1 cellular context compared by ENCODE assay signal in the genomic region with DNA sequence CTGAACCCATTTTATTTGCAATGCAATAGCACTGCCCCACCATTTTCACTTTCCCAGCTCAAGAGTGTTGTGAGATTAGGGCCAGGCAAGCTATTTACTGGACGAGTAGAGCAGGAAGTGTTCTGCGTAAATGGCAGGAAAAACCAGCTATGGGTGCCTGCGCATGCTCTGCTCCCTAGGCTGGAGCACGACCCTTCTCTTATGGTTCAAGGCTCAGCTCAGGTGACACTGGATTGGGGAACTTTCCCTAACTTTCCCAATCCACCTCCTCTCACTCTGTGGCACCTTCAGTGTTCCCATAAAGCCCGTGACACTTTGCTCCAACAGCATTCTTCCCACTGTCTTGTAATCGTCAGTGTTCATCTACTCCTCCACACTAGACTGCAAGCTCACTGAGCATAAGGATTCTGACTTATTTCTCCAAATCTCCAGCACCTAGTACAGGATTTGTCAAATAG.
TF ChIP-seq lines count a peak whose summit lies in the region.

No MANE protein-coding gene starts in this region.

TF ChIP-seq in K562, 482 proteins besides CTCF, POLR2A, EP300 and RAD21 (continues in another document):
- TF ChIP-seq CHD2 (IDR thresholded peaks at IDR 0.05; ENCODE audit: low read depth, low read length) (no peak), PHF8 (IDR thresholded peaks at IDR 0.05; ENCODE audit: borderline replicate concordance, low read length) (no peak; the same call in 1 of the 2 replicates), FOXP1 (CRISPR knock-in tag; IDR thresholded peaks at IDR 0.05) (no peak), FOXK2 (conservative IDR thresholded peaks at IDR 0.05 in 1 of 2, IDR thresholded peaks at IDR 0.05 in 1 of 2; ENCODE audit: low read depth in 2 of 2) (peak; percentile 35; a peak in 1 of 4 replicates), ZNF146 (CRISPR knock-in tag; IDR thresholded peaks at IDR 0.05; ENCODE audit: unreplicated experiment) (no peak), RCOR1 (IDR thresholded peaks at IDR 0.05; ENCODE audit: borderline replicate concordance in 1 of 2, low read depth in 2 of 2, low read length in 2 of 2) (no peak), SRSF3 (IDR thresholded peaks at IDR 0.05; ENCODE audit: insufficient read depth, low read length) (no peak), ZNF274 (IDR thresholded peaks at IDR 0.05; ENCODE audit: borderline replicate concordance, low read depth, low read length) (no peak), ETV5 (CRISPR knock-in tag; IDR thresholded peaks at IDR 0.05; ENCODE audit: low read depth) (no peak), MAFG (tag; conservative IDR thresholded peaks at IDR 0.05) (peak; percentile 41; the same call in 1 of the 2 replicates), ZNF586 (CRISPR knock-in tag; conservative IDR thresholded peaks at IDR 0.05) (no peak; the same call in 1 of the 2 replicates), NR2C2 (CRISPR knock-in tag; IDR thresholded peaks at IDR 0.05) (no peak), NR2C2 (tag; IDR thresholded peaks at IDR 0.05) (no peak), ZNF764 (CRISPR knock-in tag; IDR thresholded peaks at IDR 0.05; ENCODE audit: low read depth) (no peak), NBN (IDR thresholded peaks at IDR 0.05; ENCODE audit: low read depth) (peak; percentile 16; the same call in 1 of the 2 replicates), RBM17 (IDR thresholded peaks at IDR 0.05; ENCODE audit: borderline replicate concordance, low read depth, low read length) (no peak), HIVEP1 (CRISPR knock-in tag; IDR thresholded peaks at IDR 0.05) (no peak), HDAC1 (IDR thresholded peaks at IDR 0.05) (no peak), ELF2 (CRISPR knock-in tag; IDR thresholded peaks at IDR 0.05) (0 out of 2 replicates have a peak, but pooled peaks have one; percentile 69), MYC (IDR thresholded peaks at IDR 0.05; ENCODE audit: low read depth, low read length) (0 out of 2 replicates have a peak, but pooled peaks have one; percentile 28), MYC (CRISPR knock-in tag; IDR thresholded peaks at IDR 0.05; ENCODE audit: borderline replicate concordance, low read depth) (no peak), TRIM28 (IDR thresholded peaks at IDR 0.05) (no peak), RFX1 (IDR thresholded peaks at IDR 0.05) (no peak), ZZZ3 (IDR thresholded peaks at IDR 0.05) (no peak), SP1 (CRISPR knock-in tag; IDR thresholded peaks at IDR 0.05) (no peak), ZNF239 (CRISPR knock-in tag; IDR thresholded peaks at IDR 0.05) (peak; percentile 11; the same call in 1 of the 2 replicates), EZH2 (IDR thresholded peaks at IDR 0.05; ENCODE audit: borderline replicate concordance, low read depth, low read length) (no peak)
- TF ChIP-seq, protein P1, sequence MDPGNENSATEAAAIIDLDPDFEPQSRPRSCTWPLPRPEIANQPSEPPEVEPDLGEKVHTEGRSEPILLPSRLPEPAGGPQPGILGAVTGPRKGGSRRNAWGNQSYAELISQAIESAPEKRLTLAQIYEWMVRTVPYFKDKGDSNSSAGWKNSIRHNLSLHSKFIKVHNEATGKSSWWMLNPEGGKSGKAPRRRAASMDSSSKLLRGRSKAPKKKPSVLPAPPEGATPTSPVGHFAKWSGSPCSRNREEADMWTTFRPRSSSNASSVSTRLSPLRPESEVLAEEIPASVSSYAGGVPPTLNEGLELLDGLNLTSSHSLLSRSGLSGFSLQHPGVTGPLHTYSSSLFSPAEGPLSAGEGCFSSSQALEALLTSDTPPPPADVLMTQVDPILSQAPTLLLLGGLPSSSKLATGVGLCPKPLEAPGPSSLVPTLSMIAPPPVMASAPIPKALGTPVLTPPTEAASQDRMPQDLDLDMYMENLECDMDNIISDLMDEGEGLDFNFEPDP (CRISPR knock-in tag; IDR thresholded peaks at IDR 0.05): no peak
- TF ChIP-seq, protein P2, sequence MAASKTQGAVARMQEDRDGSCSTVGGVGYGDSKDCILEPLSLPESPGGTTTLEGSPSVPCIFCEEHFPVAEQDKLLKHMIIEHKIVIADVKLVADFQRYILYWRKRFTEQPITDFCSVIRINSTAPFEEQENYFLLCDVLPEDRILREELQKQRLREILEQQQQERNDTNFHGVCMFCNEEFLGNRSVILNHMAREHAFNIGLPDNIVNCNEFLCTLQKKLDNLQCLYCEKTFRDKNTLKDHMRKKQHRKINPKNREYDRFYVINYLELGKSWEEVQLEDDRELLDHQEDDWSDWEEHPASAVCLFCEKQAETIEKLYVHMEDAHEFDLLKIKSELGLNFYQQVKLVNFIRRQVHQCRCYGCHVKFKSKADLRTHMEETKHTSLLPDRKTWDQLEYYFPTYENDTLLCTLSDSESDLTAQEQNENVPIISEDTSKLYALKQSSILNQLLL (CRISPR knock-in tag; IDR thresholded peaks at IDR 0.05; ENCODE audit: borderline replicate concordance): no peak
- TF ChIP-seq, protein P3, sequence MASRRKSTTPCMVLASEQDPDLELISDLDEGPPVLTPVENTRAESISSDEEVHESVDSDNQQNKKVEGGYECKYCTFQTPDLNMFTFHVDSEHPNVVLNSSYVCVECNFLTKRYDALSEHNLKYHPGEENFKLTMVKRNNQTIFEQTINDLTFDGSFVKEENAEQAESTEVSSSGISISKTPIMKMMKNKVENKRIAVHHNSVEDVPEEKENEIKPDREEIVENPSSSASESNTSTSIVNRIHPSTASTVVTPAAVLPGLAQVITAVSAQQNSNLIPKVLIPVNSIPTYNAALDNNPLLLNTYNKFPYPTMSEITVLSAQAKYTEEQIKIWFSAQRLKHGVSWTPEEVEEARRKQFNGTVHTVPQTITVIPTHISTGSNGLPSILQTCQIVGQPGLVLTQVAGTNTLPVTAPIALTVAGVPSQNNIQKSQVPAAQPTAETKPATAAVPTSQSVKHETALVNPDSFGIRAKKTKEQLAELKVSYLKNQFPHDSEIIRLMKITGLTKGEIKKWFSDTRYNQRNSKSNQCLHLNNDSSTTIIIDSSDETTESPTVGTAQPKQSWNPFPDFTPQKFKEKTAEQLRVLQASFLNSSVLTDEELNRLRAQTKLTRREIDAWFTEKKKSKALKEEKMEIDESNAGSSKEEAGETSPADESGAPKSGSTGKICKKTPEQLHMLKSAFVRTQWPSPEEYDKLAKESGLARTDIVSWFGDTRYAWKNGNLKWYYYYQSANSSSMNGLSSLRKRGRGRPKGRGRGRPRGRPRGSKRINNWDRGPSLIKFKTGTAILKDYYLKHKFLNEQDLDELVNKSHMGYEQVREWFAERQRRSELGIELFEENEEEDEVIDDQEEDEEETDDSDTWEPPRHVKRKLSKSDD (conservative IDR thresholded peaks at IDR 0.05; ENCODE audit: low read length): no peak
- TF ChIP-seq, protein P4, sequence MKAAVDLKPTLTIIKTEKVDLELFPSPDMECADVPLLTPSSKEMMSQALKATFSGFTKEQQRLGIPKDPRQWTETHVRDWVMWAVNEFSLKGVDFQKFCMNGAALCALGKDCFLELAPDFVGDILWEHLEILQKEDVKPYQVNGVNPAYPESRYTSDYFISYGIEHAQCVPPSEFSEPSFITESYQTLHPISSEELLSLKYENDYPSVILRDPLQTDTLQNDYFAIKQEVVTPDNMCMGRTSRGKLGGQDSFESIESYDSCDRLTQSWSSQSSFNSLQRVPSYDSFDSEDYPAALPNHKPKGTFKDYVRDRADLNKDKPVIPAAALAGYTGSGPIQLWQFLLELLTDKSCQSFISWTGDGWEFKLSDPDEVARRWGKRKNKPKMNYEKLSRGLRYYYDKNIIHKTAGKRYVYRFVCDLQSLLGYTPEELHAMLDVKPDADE (conservative IDR thresholded peaks at IDR 0.05; ENCODE audit: control insufficient read depth, low read depth, low read length): no peak
- TF ChIP-seq, protein P5, sequence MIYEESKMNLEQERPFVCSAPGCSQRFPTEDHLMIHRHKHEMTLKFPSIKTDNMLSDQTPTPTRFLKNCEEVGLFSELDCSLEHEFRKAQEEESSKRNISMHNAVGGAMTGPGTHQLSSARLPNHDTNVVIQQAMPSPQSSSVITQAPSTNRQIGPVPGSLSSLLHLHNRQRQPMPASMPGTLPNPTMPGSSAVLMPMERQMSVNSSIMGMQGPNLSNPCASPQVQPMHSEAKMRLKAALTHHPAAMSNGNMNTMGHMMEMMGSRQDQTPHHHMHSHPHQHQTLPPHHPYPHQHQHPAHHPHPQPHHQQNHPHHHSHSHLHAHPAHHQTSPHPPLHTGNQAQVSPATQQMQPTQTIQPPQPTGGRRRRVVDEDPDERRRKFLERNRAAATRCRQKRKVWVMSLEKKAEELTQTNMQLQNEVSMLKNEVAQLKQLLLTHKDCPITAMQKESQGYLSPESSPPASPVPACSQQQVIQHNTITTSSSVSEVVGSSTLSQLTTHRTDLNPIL (CRISPR knock-in tag; IDR thresholded peaks at IDR 0.05): no peak
- TF ChIP-seq, protein P6, sequence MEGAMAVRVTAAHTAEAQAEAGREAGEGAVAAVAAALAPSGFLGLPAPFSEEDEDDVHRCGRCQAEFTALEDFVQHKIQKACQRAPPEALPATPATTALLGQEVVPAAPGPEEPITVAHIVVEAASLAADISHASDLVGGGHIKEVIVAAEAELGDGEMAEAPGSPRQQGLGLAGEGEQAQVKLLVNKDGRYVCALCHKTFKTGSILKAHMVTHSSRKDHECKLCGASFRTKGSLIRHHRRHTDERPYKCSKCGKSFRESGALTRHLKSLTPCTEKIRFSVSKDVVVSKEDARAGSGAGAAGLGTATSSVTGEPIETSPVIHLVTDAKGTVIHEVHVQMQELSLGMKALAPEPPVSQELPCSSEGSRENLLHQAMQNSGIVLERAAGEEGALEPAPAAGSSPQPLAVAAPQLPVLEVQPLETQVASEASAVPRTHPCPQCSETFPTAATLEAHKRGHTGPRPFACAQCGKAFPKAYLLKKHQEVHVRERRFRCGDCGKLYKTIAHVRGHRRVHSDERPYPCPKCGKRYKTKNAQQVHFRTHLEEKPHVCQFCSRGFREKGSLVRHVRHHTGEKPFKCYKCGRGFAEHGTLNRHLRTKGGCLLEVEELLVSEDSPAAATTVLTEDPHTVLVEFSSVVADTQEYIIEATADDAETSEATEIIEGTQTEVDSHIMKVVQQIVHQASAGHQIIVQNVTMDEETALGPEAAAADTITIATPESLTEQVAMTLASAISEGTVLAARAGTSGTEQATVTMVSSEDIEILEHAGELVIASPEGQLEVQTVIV (CRISPR knock-in tag; IDR thresholded peaks at IDR 0.05; ENCODE audit: borderline replicate concordance): no peak
- TF ChIP-seq, protein P7, sequence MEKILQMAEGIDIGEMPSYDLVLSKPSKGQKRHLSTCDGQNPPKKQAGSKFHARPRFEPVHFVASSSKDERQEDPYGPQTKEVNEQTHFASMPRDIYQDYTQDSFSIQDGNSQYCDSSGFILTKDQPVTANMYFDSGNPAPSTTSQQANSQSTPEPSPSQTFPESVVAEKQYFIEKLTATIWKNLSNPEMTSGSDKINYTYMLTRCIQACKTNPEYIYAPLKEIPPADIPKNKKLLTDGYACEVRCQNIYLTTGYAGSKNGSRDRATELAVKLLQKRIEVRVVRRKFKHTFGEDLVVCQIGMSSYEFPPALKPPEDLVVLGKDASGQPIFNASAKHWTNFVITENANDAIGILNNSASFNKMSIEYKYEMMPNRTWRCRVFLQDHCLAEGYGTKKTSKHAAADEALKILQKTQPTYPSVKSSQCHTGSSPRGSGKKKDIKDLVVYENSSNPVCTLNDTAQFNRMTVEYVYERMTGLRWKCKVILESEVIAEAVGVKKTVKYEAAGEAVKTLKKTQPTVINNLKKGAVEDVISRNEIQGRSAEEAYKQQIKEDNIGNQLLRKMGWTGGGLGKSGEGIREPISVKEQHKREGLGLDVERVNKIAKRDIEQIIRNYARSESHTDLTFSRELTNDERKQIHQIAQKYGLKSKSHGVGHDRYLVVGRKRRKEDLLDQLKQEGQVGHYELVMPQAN (IDR thresholded peaks at IDR 0.05; ENCODE audit: borderline replicate concordance): no peak
- TF ChIP-seq, protein P8, sequence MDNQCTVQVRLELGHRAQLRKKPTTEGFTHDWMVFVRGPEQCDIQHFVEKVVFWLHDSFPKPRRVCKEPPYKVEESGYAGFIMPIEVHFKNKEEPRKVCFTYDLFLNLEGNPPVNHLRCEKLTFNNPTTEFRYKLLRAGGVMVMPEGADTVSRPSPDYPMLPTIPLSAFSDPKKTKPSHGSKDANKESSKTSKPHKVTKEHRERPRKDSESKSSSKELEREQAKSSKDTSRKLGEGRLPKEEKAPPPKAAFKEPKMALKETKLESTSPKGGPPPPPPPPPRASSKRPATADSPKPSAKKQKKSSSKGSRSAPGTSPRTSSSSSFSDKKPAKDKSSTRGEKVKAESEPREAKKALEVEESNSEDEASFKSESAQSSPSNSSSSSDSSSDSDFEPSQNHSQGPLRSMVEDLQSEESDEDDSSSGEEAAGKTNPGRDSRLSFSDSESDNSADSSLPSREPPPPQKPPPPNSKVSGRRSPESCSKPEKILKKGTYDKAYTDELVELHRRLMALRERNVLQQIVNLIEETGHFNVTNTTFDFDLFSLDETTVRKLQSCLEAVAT (IDR thresholded peaks at IDR 0.05): no peak
- TF ChIP-seq, protein P9, sequence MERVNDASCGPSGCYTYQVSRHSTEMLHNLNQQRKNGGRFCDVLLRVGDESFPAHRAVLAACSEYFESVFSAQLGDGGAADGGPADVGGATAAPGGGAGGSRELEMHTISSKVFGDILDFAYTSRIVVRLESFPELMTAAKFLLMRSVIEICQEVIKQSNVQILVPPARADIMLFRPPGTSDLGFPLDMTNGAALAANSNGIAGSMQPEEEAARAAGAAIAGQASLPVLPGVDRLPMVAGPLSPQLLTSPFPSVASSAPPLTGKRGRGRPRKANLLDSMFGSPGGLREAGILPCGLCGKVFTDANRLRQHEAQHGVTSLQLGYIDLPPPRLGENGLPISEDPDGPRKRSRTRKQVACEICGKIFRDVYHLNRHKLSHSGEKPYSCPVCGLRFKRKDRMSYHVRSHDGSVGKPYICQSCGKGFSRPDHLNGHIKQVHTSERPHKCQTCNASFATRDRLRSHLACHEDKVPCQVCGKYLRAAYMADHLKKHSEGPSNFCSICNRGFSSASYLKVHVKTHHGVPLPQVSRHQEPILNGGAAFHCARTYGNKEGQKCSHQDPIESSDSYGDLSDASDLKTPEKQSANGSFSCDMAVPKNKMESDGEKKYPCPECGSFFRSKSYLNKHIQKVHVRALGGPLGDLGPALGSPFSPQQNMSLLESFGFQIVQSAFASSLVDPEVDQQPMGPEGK (CRISPR knock-in tag; IDR thresholded peaks at IDR 0.05; ENCODE audit: borderline replicate concordance): no peak
- TF ChIP-seq, protein P10, sequence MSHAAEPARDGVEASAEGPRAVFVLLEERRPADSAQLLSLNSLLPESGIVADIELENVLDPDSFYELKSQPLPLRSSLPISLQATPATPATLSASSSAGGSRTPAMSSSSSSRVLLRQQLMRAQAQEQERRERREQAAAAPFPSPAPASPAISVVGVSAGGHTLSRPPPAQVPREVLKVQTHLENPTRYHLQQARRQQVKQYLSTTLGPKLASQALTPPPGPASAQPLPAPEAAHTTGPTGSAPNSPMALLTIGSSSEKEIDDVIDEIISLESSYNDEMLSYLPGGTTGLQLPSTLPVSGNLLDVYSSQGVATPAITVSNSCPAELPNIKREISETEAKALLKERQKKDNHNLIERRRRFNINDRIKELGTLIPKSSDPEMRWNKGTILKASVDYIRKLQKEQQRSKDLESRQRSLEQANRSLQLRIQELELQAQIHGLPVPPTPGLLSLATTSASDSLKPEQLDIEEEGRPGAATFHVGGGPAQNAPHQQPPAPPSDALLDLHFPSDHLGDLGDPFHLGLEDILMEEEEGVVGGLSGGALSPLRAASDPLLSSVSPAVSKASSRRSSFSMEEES (CRISPR knock-in tag; IDR thresholded peaks at IDR 0.05): no peak
- TF ChIP-seq, protein P11, sequence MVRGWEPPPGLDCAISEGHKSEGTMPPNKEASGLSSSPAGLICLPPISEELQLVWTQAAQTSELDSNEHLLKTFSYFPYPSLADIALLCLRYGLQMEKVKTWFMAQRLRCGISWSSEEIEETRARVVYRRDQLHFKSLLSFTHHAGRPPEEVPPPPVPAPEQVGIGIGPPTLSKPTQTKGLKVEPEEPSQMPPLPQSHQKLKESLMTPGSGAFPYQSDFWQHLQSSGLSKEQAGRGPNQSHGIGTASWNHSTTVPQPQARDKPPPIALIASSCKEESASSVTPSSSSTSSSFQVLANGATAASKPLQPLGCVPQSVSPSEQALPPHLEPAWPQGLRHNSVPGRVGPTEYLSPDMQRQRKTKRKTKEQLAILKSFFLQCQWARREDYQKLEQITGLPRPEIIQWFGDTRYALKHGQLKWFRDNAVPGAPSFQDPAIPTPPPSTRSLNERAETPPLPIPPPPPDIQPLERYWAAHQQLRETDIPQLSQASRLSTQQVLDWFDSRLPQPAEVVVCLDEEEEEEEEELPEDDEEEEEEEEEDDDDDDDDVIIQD (CRISPR knock-in tag; IDR thresholded peaks at IDR 0.05): no peak
